Comparison of ENCODE assay signal across 29 cellular contexts in the genomic region with DNA sequence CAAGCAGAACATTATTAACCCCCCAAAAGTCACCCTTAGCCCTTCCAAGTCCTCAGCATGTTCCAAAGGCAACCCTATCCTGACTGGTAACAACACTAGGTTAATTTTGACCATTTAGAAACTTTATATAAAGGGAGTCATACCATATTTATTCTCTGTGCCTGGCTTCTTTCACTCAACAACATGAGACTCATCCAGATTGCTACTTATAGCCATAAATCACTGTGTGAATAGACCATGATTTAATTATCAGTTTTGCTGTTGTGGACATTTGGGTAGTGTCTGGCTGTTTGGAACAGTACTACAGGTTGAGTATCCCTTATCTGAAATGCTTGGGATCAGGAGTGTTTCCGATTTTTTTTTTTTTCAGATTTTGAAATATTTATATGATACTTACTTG.
"Had no signal": no experiment of that assay in that cellular context is flagged by ENCODE, and none has a peak within 500 bp of the region (broad histone marks: within the 10 kb centered on the region; RNA-seq: fewer than 3 reads in every experiment).

No MANE protein-coding gene starts in this region.

- DNase-seq: activated B cell treated with CpG ODN at 0.5 μM for 24 hours; activated CD4-positive, alpha-beta memory T cell treated with anti-CD3 and anti-CD28 coated beads for 36 hours; activated CD4-positive, alpha-beta T cell treated with anti-CD3 and anti-CD28 coated beads for 4 hours; activated CD4-positive, alpha-beta T cell treated with anti-CD3 and anti-CD28 coated beads, Interleukin-2, amount 10 ng/mL, durations not matched to agents 24 days and 14 days; activated CD4-positive, alpha-beta T cell treated with anti-CD3 and anti-CD28 coated beads, Interleukin-2, amount 50 U/mL, for 1 hour; activated CD4-positive, alpha-beta T cell treated with anti-CD3 and anti-CD28 coated beads, Interleukin-2, amount 50 U/mL, for 4 hours; activated CD4-positive, CD25-positive, alpha-beta regulatory T cell treated with anti-CD3 and anti-CD28 coated beads, Interleukin-2, amount 50 U/mL, for 72 hours; activated CD8-positive, alpha-beta memory T cell treated with anti-CD3 and anti-CD28 coated beads, Interleukin-2, amount 50 U/mL, for 4 hours; activated CD8-positive, alpha-beta T cell treated with anti-CD3 and anti-CD28 coated beads for 36 hours; activated effector memory CD4-positive, alpha-beta T cell treated with anti-CD3 and anti-CD28 coated beads, Interleukin-2, amount 50 U/mL, for 16 hours; activated gamma-delta T cell treated with Interleukin-2 at 50 U/mL for 16 hours; activated naive CD4-positive, alpha-beta T cell; activated naive CD4-positive, alpha-beta T cell treated with anti-CD3 and anti-CD28 coated beads for 36 hours; activated naive CD4-positive, alpha-beta T cell treated with anti-CD3 and anti-CD28 coated beads, Interleukin-2, amount 50 U/mL, for 16 hours; activated naive CD8-positive, alpha-beta T cell treated with anti-CD3 and anti-CD28 coated beads for 36 hours; activated T-cell treated with anti-CD3 and anti-CD28 coated beads for 4 hours; activated T-cell treated with anti-CD3 and anti-CD28 coated beads, Interleukin-2, amount 50 U/mL, for 1 hour; activated T-cell treated with anti-CD3 and anti-CD28 coated beads, Interleukin-2, amount 50 U/mL, for 4 hours; activated T-cell treated with anti-CD3 and anti-CD28 coated beads, Interleukin-2, amount 50 U/mL, for 72 hours; adrenal gland; amniotic stem cell; aorta; body of pancreas; brain microvascular endothelial cell; central memory CD4-positive, alpha-beta T cell; T-helper 2 cell; T-helper 9 cell had no signal

- ATAC-seq: activated CD8-positive, alpha-beta T cell treated with anti-CD3 and anti-CD28 coated beads for 36 hours; activated naive CD4-positive, alpha-beta T cell treated with anti-CD3 and anti-CD28 coated beads, Interleukin-2, amount 50 U/mL, for 72 hours; activated T-cell treated with anti-CD3 and anti-CD28 coated beads, Interleukin-2, amount 50 U/mL, for 4 hours; activated T-cell treated with anti-CD3 and anti-CD28 coated beads, Interleukin-2, amount 50 U/mL, for 72 hours; activated T-helper 17 cell treated with anti-CD3 and anti-CD28 coated beads, Interleukin-2, amount 50 U/mL, for 72 hours; body of pancreas had no signal
